ENCODE assay signal across 12 cellular contexts in genomic region chr14:91354221-91354916, GRCh38.
A peak's percentile ranks its signal among the peaks of the same experiment; 100 is the strongest.
DNase-seq lines count a peak whose midpoint lies in the region; ATAC-seq, FAIRE-seq and TF ChIP-seq lines count a peak whose summit lies in the region.
"Had no signal": no experiment of that assay in that cellular context is flagged by ENCODE, and none has a peak within 500 bp of the region (broad histone marks: within the 10 kb centered on the region; RNA-seq: fewer than 3 reads in every experiment).

No MANE protein-coding gene starts in this region.

- peak overlapping the region; percentile 88 for H3K27ac Mint-ChIP-seq in activated CD8-positive, alpha-beta T cell treated with anti-CD3 and anti-CD28 coated beads, Interleukin-2, amount 10 ng/mL, durations not matched to agents 7 days and 5 days

- H3K79me2 ChIP-seq in keratinocyte (ENCODE audit: control insufficient read depth, insufficient read depth, low read length) = no peaks in the 10 kb centered on the region

- no peaks in the 10 kb centered on the region for H3K9me3 ChIP-seq in keratinocyte (ENCODE audit: control insufficient read depth, low read depth, low read length)
- H3K9me3 ChIP-seq: transverse colon had no signal

- H3K27ac ChIP-seq in keratinocyte (ENCODE audit: control insufficient read depth, insufficient read depth, low read length) = no peak overlapping the region

- H3K36me3 Mint-ChIP-seq in activated CD8-positive, alpha-beta T cell treated with anti-CD3 and anti-CD28 coated beads, Interleukin-2, amount 10 ng/mL, durations not matched to agents 7 days and 5 days (ENCODE audit: low read depth) = peaks cover 81% of the 10 kb centered on the region

- CTCF ChIA-PET in activated CD8-positive, alpha-beta T cell treated with anti-CD3 and anti-CD28 coated beads, Interleukin-2, amount 10 ng/mL, durations not matched to agents 7 days and 5 days (lab: Charles Lee) = interaction anchor here (0.8 to 12.8 kb wide), 14 partner anchors 11 to 63 kb away, joined by 3 to 190 read pairs (median 4); partner anchors contain the start of gene CCDC88C

- H3K4me2 ChIP-seq in keratinocyte (ENCODE audit: control insufficient read depth, extremely low read depth, insufficient read depth, low read depth, low read length) = no peak overlapping the region
- H3K4me2 ChIP-seq: neural progenitor cell had no signal

- H3K4me3 Mint-ChIP-seq in activated CD8-positive, alpha-beta T cell treated with anti-CD3 and anti-CD28 coated beads, Interleukin-2, amount 10 ng/mL, durations not matched to agents 7 days and 5 days = no peak overlapping the region
- H3K4me3 Mint-ChIP-seq: neural progenitor cell had no signal

- no peaks in the 10 kb centered on the region for H3K27me3 ChIP-seq in keratinocyte (ENCODE audit: control insufficient read depth, extremely low read depth, insufficient read depth, low read length)
- H3K27me3 ChIP-seq: neural progenitor cell, transverse colon had no signal

- no peak for ATAC-seq in activated CD8-positive, alpha-beta T cell treated with anti-CD3 and anti-CD28 coated beads, Interleukin-2, amount 10 ng/mL, durations not matched to agents 7 days and 5 days
- ATAC-seq in HG02938 (IDR thresholded peaks at IDR 0.05; ENCODE audit: unreplicated experiment) = no peak

- TF ChIP-seq POLR2A in GM12891 (IDR thresholded peaks at IDR 0.05; ENCODE audit: low read depth, low read length) = no peak

- H3K27me3 Mint-ChIP-seq in activated CD8-positive, alpha-beta T cell treated with anti-CD3 and anti-CD28 coated beads, Interleukin-2, amount 10 ng/mL, durations not matched to agents 7 days and 5 days (ENCODE audit: low read depth) = no peaks in the 10 kb centered on the region

- no peaks in the 10 kb centered on the region for H3K9me3 Mint-ChIP-seq in activated CD8-positive, alpha-beta T cell treated with anti-CD3 and anti-CD28 coated beads, Interleukin-2, amount 10 ng/mL, durations not matched to agents 7 days and 5 days (ENCODE audit: insufficient read depth)
- H3K9me3 Mint-ChIP-seq: activated T-cell treated with anti-CD3 and anti-CD28 coated beads, Interleukin-2, amount 50 U/mL, for 4 hours; neural progenitor cell had no signal

- H3K4me1 ChIP-seq in keratinocyte (ENCODE audit: control insufficient read depth, extremely low read depth, insufficient read depth, low read length) = peaks cover 6% of the 10 kb centered on the region

- POLR2A ChIA-PET in activated CD8-positive, alpha-beta T cell treated with anti-CD3 and anti-CD28 coated beads, Interleukin-2, amount 10 ng/mL, durations not matched to agents 7 days and 5 days (lab: Charles Lee) = interaction anchor here (0.9 to 4.9 kb wide), 6 partner anchors 11 to 109 kb away, joined by 3 to 34 read pairs (median 6); partner anchors contain the start of gene CCDC88C

- H2AFZ ChIP-seq in keratinocyte (ENCODE audit: control insufficient read depth, low read length) = no peak overlapping the region
- H2AFZ ChIP-seq: neural progenitor cell had no signal

- no peaks in the 10 kb centered on the region for H3K9me1 ChIP-seq in keratinocyte (ENCODE audit: control insufficient read depth, extremely low read depth, insufficient read depth, low read length)

- dilution Hi-C loops in keratinocyte (cut with MboI; ENCODE audit: extremely low pct_ligation_motif_present, low sequenced_read_pairs) = no loop called here

- no peak overlapping the region for H3K9ac ChIP-seq in keratinocyte (ENCODE audit: control insufficient read depth, extremely low read depth, insufficient read depth, low read length)
- H3K9ac ChIP-seq: neural progenitor cell had no signal

- no peaks in the 10 kb centered on the region for H3K36me3 ChIP-seq in keratinocyte (ENCODE audit: control insufficient read depth in 2 of 2, extremely low read depth in 1 of 2, insufficient read depth in 2 of 2, low read length in 2 of 2)
- H3K36me3 ChIP-seq: neural progenitor cell, transverse colon had no signal

- no peak overlapping the region for H3K4me3 ChIP-seq in keratinocyte (ENCODE audit: control insufficient read depth in 2 of 3, extremely low read depth in 1 of 3, insufficient read depth in 2 of 3, low read depth in 1 of 3, low read length in 3 of 3)
- H3K4me3 ChIP-seq: neural progenitor cell, transverse colon had no signal

- TF ChIP-seq CTCF in keratinocyte (optimal IDR thresholded peaks at IDR 0.05 in 1 of 3, IDR thresholded peaks at IDR 0.05 in 1 of 3, conservative IDR thresholded peaks at IDR 0.05 in 1 of 3; ENCODE audit: extremely low read depth in 1 of 3, insufficient read depth in 2 of 3, low read length in 3 of 3) = no peak

- peak; percentile 45 for FAIRE-seq in GM12891 (lab: Jason Lieb, UNC)
- peak; percentile 61 for FAIRE-seq in keratinocyte (lab: Jason Lieb, UNC)
- FAIRE-seq: D721Med had no signal

- DNase-seq in AG20443 (ENCODE audit: low spot score) (peak; percentile 75), GM12891 (ENCODE audit: insufficient read length, low spot score) (no peak), keratinocyte (ENCODE audit: low read depth, low spot score) (no peak), HuH-7 (ENCODE audit: low spot score) (no peak), GF-D8 (lab: John Stamatoyannopoulos, UW) (no peak), AML-193 (lab: John Stamatoyannopoulos, UW) (no peak)
- DNase-seq in activated CD8-positive, alpha-beta T cell treated with anti-CD3 and anti-CD28 coated beads, Interleukin-2, amount 10 ng/mL, durations not matched to agents 7 days and 5 days = no peak
- DNase-seq: activated T-cell treated with anti-CD3 and anti-CD28 coated beads, Interleukin-2, amount 50 U/mL, for 4 hours had no signal

- H3K4me1 Mint-ChIP-seq in activated CD8-positive, alpha-beta T cell treated with anti-CD3 and anti-CD28 coated beads, Interleukin-2, amount 10 ng/mL, durations not matched to agents 7 days and 5 days (ENCODE audit: low read depth) = peaks cover 96% of the 10 kb centered on the region

- H4K20me1 ChIP-seq in keratinocyte (ENCODE audit: control insufficient read depth, extremely low read depth, insufficient read depth, low read length) = no peaks in the 10 kb centered on the region

TF ChIP-seq in GM12891, 5 proteins besides CTCF, POLR2A, EP300 and RAD21:
- TF ChIP-seq SPI1 (IDR thresholded peaks at IDR 0.05; ENCODE audit: low read depth, low read length) = no peak
- no peak for TF ChIP-seq POU2F2 (IDR thresholded peaks at IDR 0.05; ENCODE audit: low read depth, low read length)
- TF ChIP-seq TAF1 (IDR thresholded peaks at IDR 0.05; ENCODE audit: low read depth, low read length) = no peak
- TF ChIP-seq POLR2AphosphoS5 (IDR thresholded peaks at IDR 0.05; ENCODE audit: low read depth, low read length) = no peak
- no peak for TF ChIP-seq PAX5 (IDR thresholded peaks at IDR 0.05; ENCODE audit: insufficient read depth, low read length, severe bottlenecking)
